ENCODE assay signal across 9 cellular contexts in the genomic region with DNA sequence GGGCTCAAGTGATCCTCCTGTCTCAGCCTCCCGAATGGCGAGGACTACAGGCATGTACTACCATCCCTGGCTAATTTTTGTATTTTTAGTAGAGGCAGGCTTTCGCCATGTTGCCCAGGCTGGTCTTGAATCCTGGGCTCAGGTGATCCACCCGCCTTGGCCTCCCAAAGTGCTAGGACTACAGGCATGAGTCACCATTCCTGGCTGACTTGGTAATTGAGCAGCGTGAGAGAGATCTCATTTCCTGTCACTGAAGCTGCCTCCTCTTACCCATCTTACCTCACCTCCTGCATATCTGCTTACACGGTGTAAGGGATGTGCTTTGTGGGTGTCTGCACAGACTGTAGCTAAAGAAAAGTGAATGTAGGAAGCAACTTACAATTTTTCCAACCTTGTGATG. TPM values are rescaled to one million over a fixed set of nuclear protein-coding genes. Genes with fewer than 3 reads are reported as not detected.
A peak's percentile ranks its signal among the peaks of the same experiment; 100 is the strongest.
DNase-seq lines count a peak whose midpoint lies in the region; ATAC-seq and TF ChIP-seq lines count a peak whose summit lies in the region.
"Had no signal": no experiment of that assay in that cellular context is flagged by ENCODE, and none has a peak within 500 bp of the region (broad histone marks: within the 10 kb centered on the region; RNA-seq: fewer than 3 reads in every experiment).

No MANE protein-coding gene starts in this region.

- peak overlapping the region; percentile 11 for H3K4me3 Mint-ChIP-seq in activated naive CD8-positive, alpha-beta T cell treated with anti-CD3 and anti-CD28 coated beads, Interleukin-2, amount 10 ng/mL, durations not matched to agents 7 days and 5 days

- no peaks in the 10 kb centered on the region for H3K27me3 ChIP-seq in BE2C
- H3K27me3 ChIP-seq: neutrophil had no signal

- peak; percentile 63 for ATAC-seq in activated naive CD8-positive, alpha-beta T cell treated with anti-CD3 and anti-CD28 coated beads, Interleukin-2, amount 10 ng/mL, durations not matched to agents 7 days and 5 days (ENCODE audit: low read depth)
- ATAC-seq in mucosa of descending colon, result peak; percentile 32

- intact Hi-C loops in mucosa of descending colon (cut with DNase I, micrococcal nuclease), result no loop called here

- TF ChIP-seq POLR2A in erythroblast (IDR thresholded peaks at IDR 0.05; ENCODE audit: low read length), result no peak

- POLR2A ChIA-PET in activated naive CD8-positive, alpha-beta T cell treated with anti-CD3 and anti-CD28 coated beads, Interleukin-2, amount 10 ng/mL, durations not matched to agents 7 days and 5 days (lab: Charles Lee), result interaction anchor here (0.8 to 2.0 kb wide), 5 partner anchors 10 to 55 kb away, joined by 3 to 13 read pairs (median 4); a partner anchor contains a TSS

- H3K36me3 ChIP-seq in mucosa of descending colon (ENCODE audit: low read depth) (no peaks in the 10 kb centered on the region), BE2C (peaks cover 4% of the 10 kb centered on the region; the same call in 1 of the 2 replicates)

- peak; percentile 68 for DNase-seq in EH (ENCODE audit: low read depth)
- DNase-seq in LoVo (ENCODE audit: low spot score), result peak; percentile 13
- no peak for DNase-seq in activated naive CD8-positive, alpha-beta T cell treated with anti-CD3 and anti-CD28 coated beads, Interleukin-2, amount 10 ng/mL, durations not matched to agents 7 days and 5 days
- DNase-seq in mucosa of descending colon, result no peak
- DNase-seq in hippocampal formation (lab: John Stamatoyannopoulos, UW), result no peak
- DNase-seq in erythroblast (lab: John Stamatoyannopoulos, UW), result no peak
- DNase-seq in NCI-H1092 (lab: John Stamatoyannopoulos, UW), result no peak
- no peak for DNase-seq in BE2C

- H3K4me1 Mint-ChIP-seq in activated naive CD8-positive, alpha-beta T cell treated with anti-CD3 and anti-CD28 coated beads, Interleukin-2, amount 10 ng/mL, durations not matched to agents 7 days and 5 days, result peaks cover 48% of the 10 kb centered on the region

- H3K27me3 Mint-ChIP-seq in activated naive CD8-positive, alpha-beta T cell treated with anti-CD3 and anti-CD28 coated beads, Interleukin-2, amount 10 ng/mL, durations not matched to agents 7 days and 5 days, result no peaks in the 10 kb centered on the region

- H3K9me3 Mint-ChIP-seq in activated naive CD8-positive, alpha-beta T cell treated with anti-CD3 and anti-CD28 coated beads, Interleukin-2, amount 10 ng/mL, durations not matched to agents 7 days and 5 days, result no peaks in the 10 kb centered on the region

- peaks cover 17% of the 10 kb centered on the region for H3K4me1 ChIP-seq in mucosa of descending colon (ENCODE audit: low read depth)
- H3K4me1 ChIP-seq in BE2C, result no peaks in the 10 kb centered on the region

- H3K9me3 ChIP-seq in mucosa of descending colon (no peaks in the 10 kb centered on the region), BE2C (no peaks in the 10 kb centered on the region)
- H3K9me3 ChIP-seq: neutrophil had no signal

- TF ChIP-seq CTCF in mucosa of descending colon (IDR thresholded peaks at IDR 0.05), result no peak
- TF ChIP-seq CTCF in BE2C (IDR thresholded peaks at IDR 0.05; ENCODE audit: low read depth, low read length), result no peak

- H3K4me3 ChIP-seq in mucosa of descending colon (no peak overlapping the region), BE2C (ENCODE audit: low read depth, low read length) (no peak overlapping the region)

- peak overlapping the region; percentile 31 for H3K27ac Mint-ChIP-seq in activated naive CD8-positive, alpha-beta T cell treated with anti-CD3 and anti-CD28 coated beads, Interleukin-2, amount 10 ng/mL, durations not matched to agents 7 days and 5 days

- H3K36me3 Mint-ChIP-seq in activated naive CD8-positive, alpha-beta T cell treated with anti-CD3 and anti-CD28 coated beads, Interleukin-2, amount 10 ng/mL, durations not matched to agents 7 days and 5 days, result peaks cover 73% of the 10 kb centered on the region

RNA-seq across cellular contexts. Expression of a gene that starts 9.7 kb away (rescaled TPM):
- 10 to 100 TPM; 72.5 to 75.6 TPM for total RNA-seq in activated naive CD8-positive, alpha-beta T cell treated with anti-CD3 and anti-CD28 coated beads, Interleukin-2, amount 10 ng/mL, durations not matched to agents 7 days and 5 days
- 10 to 100 TPM in 2 of 3 donors, 1 to 10 TPM in 1; 5.8 to 12.7 (median 11.2) TPM for total RNA-seq in mucosa of descending colon
- polyA plus RNA-seq in BE2C (2012; ENCODE audit: insufficient read depth, insufficient read length, low read depth), result 0.71 TPM

RNA-seq across cellular contexts. Expression of a gene that starts 35.6 kb away (rescaled TPM):
- total RNA-seq in activated naive CD8-positive, alpha-beta T cell treated with anti-CD3 and anti-CD28 coated beads, Interleukin-2, amount 10 ng/mL, durations not matched to agents 7 days and 5 days, result 10 to 100 TPM; 18.5 to 21.6 TPM
- total RNA-seq in mucosa of descending colon, result 1 to 10 TPM; 6.9 to 7.6 (median 7.5) TPM
- polyA plus RNA-seq in BE2C (2012; ENCODE audit: insufficient read depth, insufficient read length, low read depth), result 4.3 TPM

RNA-seq across cellular contexts. Expression of a gene that starts 40.4 kb away (rescaled TPM):
- total RNA-seq in activated naive CD8-positive, alpha-beta T cell treated with anti-CD3 and anti-CD28 coated beads, Interleukin-2, amount 10 ng/mL, durations not matched to agents 7 days and 5 days, result not detected
- not detected for total RNA-seq in mucosa of descending colon
- polyA plus RNA-seq in BE2C (2012; ENCODE audit: insufficient read depth, insufficient read length, low read depth), result not detected

RNA-seq across cellular contexts. Expression of a gene that starts 54.9 kb away (rescaled TPM):
- 10 to 100 TPM; 45.7 to 48.4 TPM for total RNA-seq in activated naive CD8-positive, alpha-beta T cell treated with anti-CD3 and anti-CD28 coated beads, Interleukin-2, amount 10 ng/mL, durations not matched to agents 7 days and 5 days
- 10 to 100 TPM in 1 of 3 donors, 1 to 10 TPM in 2; 6.2 to 21.5 (median 8.3) TPM for total RNA-seq in mucosa of descending colon
- polyA plus RNA-seq in BE2C (2012; ENCODE audit: insufficient read depth, insufficient read length, low read depth), result 1.1 TPM

Comparison
In these comparisons a context has a peak if more than half of its experiments do, and no peak if none do; other contexts are left out.
1. DNase-seq: peak in EH (single experiment) and LoVo (single experiment); none in activated naive CD8-positive, alpha-beta T cell treated with anti-CD3 and anti-CD28 coated beads, Interleukin-2, amount 10 ng/mL, durations not matched to agents 7 days and 5 days (single experiment), mucosa of descending colon (0 of 3), hippocampal formation (0 of 2), erythroblast (0 of 2), NCI-H1092 (single experiment) and BE2C (single experiment).
2. RNA of a gene that starts 9.7 kb away (total RNA-seq): 72.5 to 75.6 TPM in activated naive CD8-positive, alpha-beta T cell treated with anti-CD3 and anti-CD28 coated beads, Interleukin-2, amount 10 ng/mL, durations not matched to agents 7 days and 5 days; 5.8 to 12.7 TPM in mucosa of descending colon; every median in the first group is over 4 times any median in the second.